In genomic region chr14:77980475-77981321, GRCh38 we compare ENCODE assay signal across 8 cellular contexts.
DNase-seq lines count a peak whose midpoint lies in the region; ATAC-seq and TF ChIP-seq lines count a peak whose summit lies in the region.

No MANE protein-coding gene starts in this region.

- no peaks in the 10 kb centered on the region for H3K36me3 Mint-ChIP-seq in glutamatergic neuron (ENCODE audit: unreplicated experiment)
- no peaks in the 10 kb centered on the region for H3K36me3 Mint-ChIP-seq in osteocyte (ENCODE audit: unreplicated experiment)

- no peak for ATAC-seq in GM21529 (IDR thresholded peaks at IDR 0.05; ENCODE audit: unreplicated experiment)

- H3K9me3 Mint-ChIP-seq in glutamatergic neuron (ENCODE audit: unreplicated experiment): peaks cover 6% of the 10 kb centered on the region
- H3K9me3 Mint-ChIP-seq in osteocyte (ENCODE audit: unreplicated experiment): no peaks in the 10 kb centered on the region

- H3K27me3 Mint-ChIP-seq in glutamatergic neuron (ENCODE audit: unreplicated experiment) (peaks cover 5% of the 10 kb centered on the region), osteocyte (ENCODE audit: unreplicated experiment) (no peaks in the 10 kb centered on the region)

- TF ChIP-seq CTCF in glutamatergic neuron (IDR thresholded peaks at IDR 0.05; ENCODE audit: partially characterized antibody, unreplicated experiment) (no peak), osteocyte (IDR thresholded peaks at IDR 0.05) (no peak)

- H3K27ac Mint-ChIP-seq in glutamatergic neuron (ENCODE audit: unreplicated experiment) (no peak overlapping the region), osteocyte (ENCODE audit: unreplicated experiment) (no peak overlapping the region)

- peak; percentile 92 for DNase-seq in DMS79 treated with DMSO at 0.1 percent for 48 hours (lab: John Stamatoyannopoulos, UW)
- DNase-seq in RPMI8226: peak; percentile 10
- DNase-seq in glutamatergic neuron: peak; percentile 46
- peak; percentile 81 for DNase-seq in osteocyte (ENCODE audit: extremely low spot score, unreplicated experiment)
- DNase-seq in effector CD8-positive, alpha-beta T cell (lab: John Stamatoyannopoulos, UW): no peak
- DNase-seq in NCI-H446 (lab: John Stamatoyannopoulos, UW): no peak
- no peak for DNase-seq in CD1c-positive myeloid dendritic cell (ENCODE audit: extremely low spot score)

- peak overlapping the region; percentile 65 for H3K4me3 Mint-ChIP-seq in glutamatergic neuron (ENCODE audit: unreplicated experiment)
- H3K4me3 Mint-ChIP-seq in osteocyte (ENCODE audit: unreplicated experiment): no peak overlapping the region

- peaks cover 2% of the 10 kb centered on the region for H3K4me1 Mint-ChIP-seq in glutamatergic neuron (ENCODE audit: low read depth, unreplicated experiment)
- H3K4me1 Mint-ChIP-seq in osteocyte (ENCODE audit: unreplicated experiment): no peaks in the 10 kb centered on the region

Comparison
In these comparisons a context has a peak if more than half of its experiments do, and no peak if none do; other contexts are left out.
1. DNase-seq: peak in DMS79 treated with DMSO at 0.1 percent for 48 hours (single experiment), RPMI8226 (single experiment), glutamatergic neuron (single experiment) and osteocyte (single experiment); none in effector CD8-positive, alpha-beta T cell (single experiment), NCI-H446 (0 of 2) and CD1c-positive myeloid dendritic cell (single experiment).